ENCODE assay signal across 13 cellular contexts in genomic region chr19:39946532-39946931, GRCh38. TPM values are rescaled to one million over a fixed set of nuclear protein-coding genes. Genes with fewer than 3 reads are reported as not detected.
A peak's percentile ranks its signal among the peaks of the same experiment; 100 is the strongest.
DNase-seq lines count a peak whose midpoint lies in the region; ATAC-seq and TF ChIP-seq lines count a peak whose summit lies in the region.
"Had no signal": no experiment of that assay in that cellular context is flagged by ENCODE, and none has a peak within 500 bp of the region (broad histone marks: within the 10 kb centered on the region; RNA-seq: fewer than 3 reads in every experiment).

No MANE protein-coding gene starts in this region.

- no peaks in the 10 kb centered on the region for H4K20me1 ChIP-seq in GM23248 (ENCODE audit: insufficient read depth)

- ATAC-seq in GM18517 (IDR thresholded peaks at IDR 0.05; ENCODE audit: unreplicated experiment), result no peak

- H3K36me3 ChIP-seq in GM23248 (ENCODE audit: low read depth) (no peaks in the 10 kb centered on the region), kidney epithelial cell (ENCODE audit: control insufficient read depth, insufficient read depth, low read length) (no peaks in the 10 kb centered on the region)
- H3K36me3 ChIP-seq: BLaER1, cardiac muscle cell had no signal

- no peaks in the 10 kb centered on the region; the same call in 1 of the 2 replicates for H3K27me3 ChIP-seq in GM23248 (replicated peaks; ENCODE audit: insufficient read depth)
- no peaks in the 10 kb centered on the region for H3K27me3 ChIP-seq in kidney epithelial cell (ENCODE audit: control insufficient read depth, insufficient read depth, low read length)
- H3K27me3 ChIP-seq: BLaER1, cardiac muscle cell had no signal

- no peak overlapping the region for H3K4me2 ChIP-seq in GM23248 (ENCODE audit: unreplicated experiment)
- H3K4me2 ChIP-seq: BLaER1 had no signal

- H3K9me2 ChIP-seq in GM23248 (ENCODE audit: insufficient read depth), result no peaks in the 10 kb centered on the region

- TF ChIP-seq CTCF in kidney epithelial cell (IDR thresholded peaks at IDR 0.05; ENCODE audit: insufficient read depth, low read length, poor library complexity, severe bottlenecking), result no peak

- peaks cover 1% of the 10 kb centered on the region; the same call in 1 of the 2 replicates for H3K4me1 ChIP-seq in GM23248 (ENCODE audit: insufficient read depth)

- H3K79me2 ChIP-seq in GM23248 (ENCODE audit: insufficient read depth), result no peaks in the 10 kb centered on the region

- in situ Hi-C loops in ACHN (cut with HindIII; ENCODE audit: low pct_ligation_motif_present, low pct_unique_long_range_greater_than_20kb, low sequenced_read_pairs), result no loop called here
- in situ Hi-C loops in GM23248 (cut with MboI), result no loop called here

- H3F3A ChIP-seq in GM23248 (ENCODE audit: insufficient read depth), result peaks cover 6% of the 10 kb centered on the region; the same call in 1 of the 2 replicates

- H2AFZ ChIP-seq in GM23248, result no peak overlapping the region

- H3K27ac ChIP-seq in GM23248, result no peak overlapping the region
- H3K27ac ChIP-seq: BLaER1, cardiac muscle cell had no signal

- no peaks in the 10 kb centered on the region for H3K9me3 ChIP-seq in GM23248 (ENCODE audit: low read depth)
- H3K9me3 ChIP-seq: BLaER1 had no signal

- WGBS in GM23248 (ENCODE audit: low coverage in 1 of 2, low lambda C conversion rate in 2 of 2, missing lambda C conversion rate in 2 of 2), 2 experiments, result 46 to 49% methylated on average over 4 of the region's 4 CpGs

- peak; percentile 1 for DNase-seq in ACHN
- DNase-seq in GM23248, result peak; percentile 42
- DNase-seq in activated CD8-positive, alpha-beta memory T cell treated with anti-CD3 and anti-CD28 coated beads, Interleukin-2, amount 50 U/mL, for 48 hours, result peak; percentile 40
- peak; percentile 58 for DNase-seq in kidney epithelial cell (ENCODE audit: low read depth)
- DNase-seq in 8988T, result no peak
- DNase-seq in NCI-H345 treated with DMSO at 0.1 percent for 48 hours (lab: John Stamatoyannopoulos, UW; ENCODE audit: unreplicated experiment), result no peak
- no peak for DNase-seq in NCI-H128 (lab: John Stamatoyannopoulos, UW; ENCODE audit: unreplicated experiment)
- DNase-seq: activated CD4-positive, alpha-beta memory T cell treated with anti-CD3 and anti-CD28 coated beads, Interleukin-2, amount 10 ng/mL, durations not matched to agents 7 days and 5 days; islet precursor cell; NCI-H524 treated with DMSO at 0.1 percent for 48 hours had no signal

- H3K4me3 ChIP-seq in GM23248 (no peak overlapping the region), kidney epithelial cell (ENCODE audit: low read depth, low read length) (no peak overlapping the region)
- H3K4me3 ChIP-seq: BLaER1, cardiac muscle cell had no signal

- H3K9ac ChIP-seq in GM23248, result no peak overlapping the region
- H3K9ac ChIP-seq: BLaER1 had no signal

RNA-seq across cellular contexts. Expression of gene FCGBP, which starts 12.1 kb away (rescaled TPM):
- not detected in 2 replicates for total RNA-seq in GM23248 (2014; rRNA removed; shearing (Covaris generic))
- polyA plus RNA-seq in GM23248 (2016; fragmentation: Nextera tagmentation; extraction: Ambion mirVana), result not detected in 2 replicates
- total RNA-seq in kidney epithelial cell, result 0.17 and 0.89 TPM in 2 replicates
- polyA plus RNA-seq: cardiac muscle cell had no signal

RNA-seq across cellular contexts. Expression of gene PSMC4, which starts 24.4 kb away (rescaled TPM):
- 94.8 and 137 TPM in 2 replicates for total RNA-seq in GM23248 (2014; rRNA removed; shearing (Covaris generic))
- 112 and 113 TPM in 2 replicates for polyA plus RNA-seq in GM23248 (2016; fragmentation: Nextera tagmentation; extraction: Ambion mirVana)
- total RNA-seq in kidney epithelial cell, result 105 and 149 TPM in 2 replicates

RNA-seq across cellular contexts. Expression of gene ZNF546, which starts 50.3 kb away (rescaled TPM):
- 1.4 and 6.1 TPM in 2 replicates for total RNA-seq in GM23248 (2014; rRNA removed; shearing (Covaris generic))
- 1.2 and 2.1 TPM in 2 replicates for polyA plus RNA-seq in GM23248 (2016; fragmentation: Nextera tagmentation; extraction: Ambion mirVana)
- total RNA-seq in kidney epithelial cell, result 0.42 and 6.0 TPM in 2 replicates

Comparison
In these comparisons a context has a peak if more than half of its experiments do, and no peak if none do; other contexts are left out.
1. DNase-seq: peak in ACHN (single experiment), GM23248 (single experiment), activated CD8-positive, alpha-beta memory T cell treated with anti-CD3 and anti-CD28 coated beads, Interleukin-2, amount 50 U/mL, for 48 hours (single experiment) and kidney epithelial cell (single experiment); none in 8988T (single experiment), NCI-H345 treated with DMSO at 0.1 percent for 48 hours (single experiment) and NCI-H128 (single experiment).